23 cellular contexts compared by ENCODE assay signal in genomic region chr1:13778431-13778830, GRCh38.
DNase-seq lines count a peak whose midpoint lies in the region; ATAC-seq and TF ChIP-seq lines count a peak whose summit lies in the region.
"Had no signal": no experiment of that assay in that cellular context is flagged by ENCODE, and none has a peak within 500 bp of the region (broad histone marks: within the 10 kb centered on the region; RNA-seq: fewer than 3 reads in every experiment).

No MANE protein-coding gene starts in this region.

- intact Hi-C loops in sigmoid colon (cut with DNase I) = no loop called here
- intact Hi-C loops in naive thymus-derived CD4-positive, alpha-beta T cell (cut with micrococcal nuclease) = no loop called here

- H3K27ac ChIP-seq in suprapubic skin = no peak overlapping the region
- H3K27ac ChIP-seq in sigmoid colon = no peak overlapping the region
- no peak overlapping the region for H3K27ac ChIP-seq in naive thymus-derived CD4-positive, alpha-beta T cell (ENCODE audit: low read depth, low read length)
- H3K27ac ChIP-seq: A549, Peyer's patch had no signal

- H3K4me3 Mint-ChIP-seq in stimulated activated naive CD8-positive, alpha-beta T cell treated with anti-CD3 and anti-CD28 coated beads, Interleukin-15, Interleukin-2, amounts not matched to agents 100 ng/mL and 50 ng/mL, for 24 hours = no peak overlapping the region
- H3K4me3 Mint-ChIP-seq in T-cell (no peak overlapping the region), nephron progenitor cell (no peak overlapping the region)
- no peak overlapping the region for H3K4me3 Mint-ChIP-seq in naive thymus-derived CD4-positive, alpha-beta T cell
- H3K4me3 Mint-ChIP-seq: B cell, CD14-positive monocyte had no signal

- peaks cover 28% of the 10 kb centered on the region for H3K4me1 Mint-ChIP-seq in stimulated activated naive CD8-positive, alpha-beta T cell treated with anti-CD3 and anti-CD28 coated beads, Interleukin-15, Interleukin-2, amounts not matched to agents 100 ng/mL and 50 ng/mL, for 24 hours (ENCODE audit: low read depth)
- H3K4me1 Mint-ChIP-seq in T-cell (peaks cover 41 to 49% (median 44%) of the 10 kb centered on the region in 3 donors), nephron progenitor cell (peaks cover 10% of the 10 kb centered on the region)
- peaks cover 23 to 60% (median 51%) of the 10 kb centered on the region in 7 donors for H3K4me1 Mint-ChIP-seq in naive thymus-derived CD4-positive, alpha-beta T cell

- no peak for DNase-seq in stimulated activated naive CD8-positive, alpha-beta T cell treated with anti-CD3 and anti-CD28 coated beads, Interleukin-15, Interleukin-2, amounts not matched to agents 100 U/mL and 50 U/mL, for 24 hours
- DNase-seq in T-cell (no peak), nephron progenitor cell (no peak), suprapubic skin (ENCODE audit: low spot score in 2 of 2) (no peak), sigmoid colon (no peak)
- no peak for DNase-seq in naive thymus-derived CD4-positive, alpha-beta T cell
- DNase-seq: COR-L47; DMS 273 treated with DMSO at 0.1 percent for 48 hours; DMS79 treated with DMSO at 0.1 percent for 48 hours; KG1; NCI-H1092 treated with DMSO at 0.1 percent for 48 hours; NCI-H1436 treated with DMSO at 0.1 percent for 48 hours; NCI-H1930; NCI-H2227 treated with DMSO at 0.1 percent for 48 hours; NCI-H510A; NCI-H748 treated with DMSO at 0.1 percent for 48 hours; NK-92 treated with Interleukin-12 subunit alpha and Interleukin-12 subunit beta, amount 100 ng/mL, for 24 hours; Peyer's patch had no signal

- H3K9me3 ChIP-seq in suprapubic skin (no peaks in the 10 kb centered on the region), sigmoid colon (no peaks in the 10 kb centered on the region)
- H3K9me3 ChIP-seq in naive thymus-derived CD4-positive, alpha-beta T cell (ENCODE audit: control insufficient read depth in 2 of 3, low read length in 3 of 3) = no peaks in the 10 kb centered on the region
- H3K9me3 ChIP-seq: A549, Peyer's patch had no signal

- CTCF ChIA-PET in T-cell (lab: Charles Lee) = no interaction called here
- CTCF ChIA-PET in naive thymus-derived CD4-positive, alpha-beta T cell (lab: Charles Lee) = no interaction called here

- H3K4me3 ChIP-seq in suprapubic skin (no peak overlapping the region), sigmoid colon (no peak overlapping the region)
- no peak overlapping the region for H3K4me3 ChIP-seq in naive thymus-derived CD4-positive, alpha-beta T cell (ENCODE audit: low read length)
- H3K4me3 ChIP-seq: A549, Peyer's patch had no signal

- POLR2A ChIA-PET in T-cell (lab: Charles Lee) = no interaction called here
- POLR2A ChIA-PET in naive thymus-derived CD4-positive, alpha-beta T cell (lab: Charles Lee) = no interaction called here

- peaks cover 31% of the 10 kb centered on the region for H3K4me1 ChIP-seq in suprapubic skin
- H3K4me1 ChIP-seq in sigmoid colon = peaks cover 0 to 70% (median 34%) of the 10 kb centered on the region in 4 donors
- no peaks in the 10 kb centered on the region for H3K4me1 ChIP-seq in naive thymus-derived CD4-positive, alpha-beta T cell (ENCODE audit: control insufficient read depth in 2 of 2, insufficient read depth in 2 of 2, low read length in 2 of 2)
- H3K4me1 ChIP-seq: A549, Peyer's patch had no signal

- TF ChIP-seq POLR2A in suprapubic skin (IDR thresholded peaks at IDR 0.05) = no peak
- no peak for TF ChIP-seq POLR2A in sigmoid colon (IDR thresholded peaks at IDR 0.05)

- no peaks in the 10 kb centered on the region for H3K9me3 Mint-ChIP-seq in stimulated activated naive CD8-positive, alpha-beta T cell treated with anti-CD3 and anti-CD28 coated beads, Interleukin-15, Interleukin-2, amounts not matched to agents 100 ng/mL and 50 ng/mL, for 24 hours
- H3K9me3 Mint-ChIP-seq in T-cell (no peaks in the 10 kb centered on the region), nephron progenitor cell (no peaks in the 10 kb centered on the region)
- H3K9me3 Mint-ChIP-seq in naive thymus-derived CD4-positive, alpha-beta T cell = no peaks in the 10 kb centered on the region
- H3K9me3 Mint-ChIP-seq: CD14-positive monocyte had no signal

- TF ChIP-seq EP300 in suprapubic skin (IDR thresholded peaks at IDR 0.05) (no peak), sigmoid colon (IDR thresholded peaks at IDR 0.05) (no peak)

- H3K27ac Mint-ChIP-seq in stimulated activated naive CD8-positive, alpha-beta T cell treated with anti-CD3 and anti-CD28 coated beads, Interleukin-15, Interleukin-2, amounts not matched to agents 100 ng/mL and 50 ng/mL, for 24 hours = peak overlapping the region; percentile 12
- H3K27ac Mint-ChIP-seq in T-cell (peak overlapping the region; percentile 3 to 70), nephron progenitor cell (peak overlapping the region; percentile 85)
- H3K27ac Mint-ChIP-seq in naive thymus-derived CD4-positive, alpha-beta T cell = peak overlapping the region in 4 of 9 donors; percentile 23 to 71 (median 54)
- H3K27ac Mint-ChIP-seq: B cell had no signal

- 91% methylated on average over 7 of the region's 7 CpGs for WGBS in suprapubic skin
- 96% methylated on average over 7 of the region's 7 CpGs for WGBS in sigmoid colon, 2 donors

- ATAC-seq in stimulated activated naive CD8-positive, alpha-beta T cell treated with anti-CD3 and anti-CD28 coated beads, Interleukin-15, Interleukin-2, amounts not matched to agents 100 U/mL and 50 U/mL, for 24 hours = no peak
- ATAC-seq in T-cell (replicated peaks in 1 of 4) = no peak
- no peak for ATAC-seq in naive thymus-derived CD4-positive, alpha-beta T cell
- ATAC-seq: A549, SK-N-SH treated with all-trans-retinoic acid at 6 μM for 48 hours had no signal

- H3K27me3 ChIP-seq in suprapubic skin (no peaks in the 10 kb centered on the region), sigmoid colon (no peaks in the 10 kb centered on the region)
- no peaks in the 10 kb centered on the region for H3K27me3 ChIP-seq in naive thymus-derived CD4-positive, alpha-beta T cell (ENCODE audit: control insufficient read depth in 2 of 2, insufficient read depth in 2 of 2, low read length in 2 of 2)
- H3K27me3 ChIP-seq: Peyer's patch had no signal

- no peak for TF ChIP-seq CTCF in nephron progenitor cell (IDR thresholded peaks at IDR 0.05)
- no peak for TF ChIP-seq CTCF in suprapubic skin (IDR thresholded peaks at IDR 0.05)
- no peak for TF ChIP-seq CTCF in sigmoid colon (IDR thresholded peaks at IDR 0.05)

- H3K36me3 ChIP-seq in suprapubic skin (peaks cover 69% of the 10 kb centered on the region), sigmoid colon (peaks cover 5 to 70% (median 19%) of the 10 kb centered on the region in 4 donors)
- H3K36me3 ChIP-seq in naive thymus-derived CD4-positive, alpha-beta T cell (ENCODE audit: control insufficient read depth in 2 of 3, insufficient read depth in 3 of 3, low read length in 3 of 3) = peaks cover 12 to 91% (median 49%) of the 10 kb centered on the region in 3 experiments

- no peaks in the 10 kb centered on the region for H3K27me3 Mint-ChIP-seq in stimulated activated naive CD8-positive, alpha-beta T cell treated with anti-CD3 and anti-CD28 coated beads, Interleukin-15, Interleukin-2, amounts not matched to agents 100 ng/mL and 50 ng/mL, for 24 hours
- H3K27me3 Mint-ChIP-seq in T-cell (no peaks in the 10 kb centered on the region), nephron progenitor cell (ENCODE audit: low read depth, poor library complexity) (peaks cover 10% of the 10 kb centered on the region)
- H3K27me3 Mint-ChIP-seq in naive thymus-derived CD4-positive, alpha-beta T cell = no peaks in the 10 kb centered on the region
- H3K27me3 Mint-ChIP-seq: B cell had no signal

- H3K36me3 Mint-ChIP-seq in stimulated activated naive CD8-positive, alpha-beta T cell treated with anti-CD3 and anti-CD28 coated beads, Interleukin-15, Interleukin-2, amounts not matched to agents 100 ng/mL and 50 ng/mL, for 24 hours (ENCODE audit: low read depth) = peaks cover 46% of the 10 kb centered on the region
- peaks cover 44% of the 10 kb centered on the region for H3K36me3 Mint-ChIP-seq in T-cell
- peaks cover under 1% of the 10 kb centered on the region for H3K36me3 Mint-ChIP-seq in nephron progenitor cell (ENCODE audit: low read depth)
- peaks cover 0 to 61% (median 34%) of the 10 kb centered on the region in 5 donors for H3K36me3 Mint-ChIP-seq in naive thymus-derived CD4-positive, alpha-beta T cell
